In the genomic region with DNA sequence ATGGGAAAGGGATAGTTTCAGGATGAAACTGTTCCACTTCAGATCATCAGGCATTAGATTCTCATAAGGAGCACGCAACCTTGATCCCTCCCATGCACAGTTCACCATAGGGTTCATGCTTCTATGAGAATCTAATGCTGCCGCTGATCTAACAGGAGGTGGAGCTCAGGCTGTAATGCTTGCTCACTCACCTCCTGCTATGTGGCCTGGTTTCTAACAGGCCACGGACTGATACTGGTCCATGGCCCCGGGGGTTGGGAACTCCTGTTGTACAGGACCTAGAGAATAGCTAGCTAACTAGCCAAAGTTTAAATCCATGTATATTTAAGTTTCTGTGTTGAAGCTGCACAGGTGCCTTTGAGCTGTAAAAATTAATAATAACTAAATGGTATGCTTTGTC, we compare ENCODE assay signal across 24 cellular contexts.
"Had no signal": no experiment of that assay in that cellular context is flagged by ENCODE, and none has a peak within 500 bp of the region (broad histone marks: within the 10 kb centered on the region; RNA-seq: fewer than 3 reads in every experiment).

No MANE protein-coding gene starts in this region.

- H3K9me3 ChIP-seq: Peyer's patch, SJSA1 had no signal

- H3K27me3 Mint-ChIP-seq: IgD-negative memory B cell had no signal

- H3K36me3 Mint-ChIP-seq: IgD-negative memory B cell had no signal

- ATAC-seq: K562 had no signal

- H3K27ac Mint-ChIP-seq: IgD-negative memory B cell had no signal

- H3K9me3 Mint-ChIP-seq: IgD-negative memory B cell had no signal

- H3K4me1 ChIP-seq: Peyer's patch, SJSA1 had no signal

- H3K4me3 Mint-ChIP-seq: IgD-negative memory B cell had no signal

- H3K36me3 ChIP-seq: SJSA1 had no signal

- H3K27me3 ChIP-seq: Peyer's patch, SJSA1 had no signal

- H3K27ac ChIP-seq: Peyer's patch, SJSA1, SK-N-MC had no signal

- H2AFZ ChIP-seq: PC-9 had no signal

- H3K4me2 ChIP-seq: PC-9 had no signal

- H3K4me3 ChIP-seq: K562, PC-9, Peyer's patch, SJSA1, SK-N-MC had no signal

- DNase-seq: Kasumi-1, MV-4-11, NCI-H1048, NCI-H1105, NCI-H1417, NCI-H1436 treated with DMSO at 0.1 percent for 48 hours, NCI-H1694, NCI-H187 treated with DMSO at 0.1 percent for 48 hours, NCI-H2029 treated with DMSO at 0.1 percent for 48 hours, NCI-H2171 treated with DMSO at 0.1 percent for 48 hours, NCI-H345, NCI-H446 treated with DMSO at 0.1 percent for 48 hours, NCI-H524, NCI-H526 treated with DMSO at 0.1 percent for 48 hours, NCI-H748 treated with DMSO at 0.1 percent for 48 hours, OCI-M1, PC-9, Peyer's patch, Right ventricle myocardium superior, SIG-M5 had no signal
